24 cellular contexts compared by ENCODE assay signal in the genomic region with DNA sequence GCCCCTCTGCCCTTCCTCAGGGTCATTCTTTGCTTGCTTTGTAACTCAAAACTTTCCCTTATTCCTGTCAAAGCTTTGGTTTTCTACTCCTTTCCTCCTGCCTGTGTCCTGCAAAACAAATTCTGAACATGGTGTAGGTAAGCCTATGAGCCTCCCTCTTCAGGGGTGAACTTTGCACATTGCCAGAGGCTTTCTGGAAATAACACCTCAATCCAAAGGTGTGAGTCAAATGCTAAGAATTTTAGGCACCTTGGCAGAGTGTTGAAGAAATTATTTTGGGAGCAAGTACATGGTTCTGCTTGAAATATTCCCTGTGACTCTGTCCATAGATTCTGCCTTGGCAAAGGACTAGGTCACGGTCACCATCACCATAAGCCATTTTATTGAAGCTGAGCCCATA.
"Had no signal": no experiment of that assay in that cellular context is flagged by ENCODE, and none has a peak within 500 bp of the region (broad histone marks: within the 10 kb centered on the region; RNA-seq: fewer than 3 reads in every experiment).

No MANE protein-coding gene starts in this region.

- H3K36me3 ChIP-seq: heart right ventricle, left lung, lower lobe of right lung, pancreas, prostate gland, sigmoid colon, spleen, suprapubic skin, thoracic aorta, tibial artery, uterus had no signal

- ATAC-seq: heart right ventricle; left lung; lower lobe of right lung; natural killer cell; stimulated activated effector memory CD8-positive, alpha-beta T cell treated with anti-CD3 and anti-CD28 coated beads, Interleukin-12 subunit alpha, Interleukin-12 subunit beta, amount 100 ng/mL, for 72 hours had no signal

- H3K27ac Mint-ChIP-seq: mesothelial cell of epicardium; naive B cell; natural killer cell; stimulated activated effector memory CD8-positive, alpha-beta T cell treated with anti-CD3 and anti-CD28 coated beads, Interleukin-12 subunit alpha, Interleukin-12 subunit beta, amount 100 ng/mL, for 72 hours; stimulated activated naive CD8-positive, alpha-beta T cell treated with anti-CD3 and anti-CD28 coated beads, Interleukin-15, Interleukin-2, amounts not matched to agents 100 ng/mL and 50 ng/mL, for 24 hours; type B pancreatic cell had no signal

- H3K79me2 ChIP-seq: hepatocyte had no signal

- H3K4me3 Mint-ChIP-seq: mesothelial cell of epicardium; naive B cell; natural killer cell; stimulated activated effector memory CD8-positive, alpha-beta T cell treated with anti-CD3 and anti-CD28 coated beads, Interleukin-12 subunit alpha, Interleukin-12 subunit beta, amount 100 ng/mL, for 72 hours; stimulated activated naive CD8-positive, alpha-beta T cell treated with anti-CD3 and anti-CD28 coated beads, Interleukin-15, Interleukin-2, amounts not matched to agents 100 ng/mL and 50 ng/mL, for 24 hours; type B pancreatic cell had no signal

- H3K36me3 Mint-ChIP-seq: mesothelial cell of epicardium; naive B cell; natural killer cell; stimulated activated effector memory CD8-positive, alpha-beta T cell treated with anti-CD3 and anti-CD28 coated beads, Interleukin-12 subunit alpha, Interleukin-12 subunit beta, amount 100 ng/mL, for 72 hours; type B pancreatic cell had no signal

- H3K4me2 ChIP-seq: hepatocyte had no signal

- FAIRE-seq: pancreas, small intestine had no signal

- H3K27me3 ChIP-seq: heart right ventricle, left lung, pancreas, sigmoid colon, spleen, suprapubic skin, tibial artery, uterus had no signal

- H3K9me3 Mint-ChIP-seq: stimulated activated naive CD8-positive, alpha-beta T cell treated with anti-CD3 and anti-CD28 coated beads, Interleukin-15, Interleukin-2, amounts not matched to agents 100 ng/mL and 50 ng/mL, for 24 hours; type B pancreatic cell had no signal

- H3K4me1 ChIP-seq: heart right ventricle, left lung, lower lobe of right lung, pancreas, prostate gland, spleen, suprapubic skin, tibial artery, uterus had no signal

- H3K9me3 ChIP-seq: left lung, lower lobe of right lung, pancreas, prostate gland, sigmoid colon, spleen, suprapubic skin, thoracic aorta, tibial artery, uterus had no signal

- H3K4me3 ChIP-seq: heart right ventricle, hepatocyte, left lung, lower lobe of right lung, pancreas, prostate gland, sigmoid colon, spleen, suprapubic skin, thoracic aorta, tibial artery, uterus had no signal

- H3K27me3 Mint-ChIP-seq: stimulated activated naive CD8-positive, alpha-beta T cell treated with anti-CD3 and anti-CD28 coated beads, Interleukin-15, Interleukin-2, amounts not matched to agents 100 ng/mL and 50 ng/mL, for 24 hours; type B pancreatic cell had no signal

- H3K27ac ChIP-seq: heart right ventricle, hepatocyte, left lung, lower lobe of right lung, prostate gland, sigmoid colon, spleen, suprapubic skin, thoracic aorta, tibial artery, uterus had no signal

- H2AFZ ChIP-seq: hepatocyte had no signal

- H3K4me1 Mint-ChIP-seq: mesothelial cell of epicardium; naive B cell; natural killer cell; stimulated activated effector memory CD8-positive, alpha-beta T cell treated with anti-CD3 and anti-CD28 coated beads, Interleukin-12 subunit alpha, Interleukin-12 subunit beta, amount 100 ng/mL, for 72 hours had no signal

- DNase-seq: heart right ventricle; left cardiac atrium; left lung; lower lobe of right lung; mesendoderm; naive B cell; natural killer cell; posterior cingulate gyrus; sigmoid colon; small intestine; spleen; stimulated activated CD4-positive, alpha-beta T cell treated with anti-CD3 and anti-CD28 coated beads, Interleukin-4, amount 100 ng/mL, for 24 hours; stimulated activated naive CD4-positive, alpha-beta T cell; tibial artery; uterus had no signal
